ENCODE assay signal across 1 cellular context in genomic region chr11:69040581-69041260, GRCh38.
TF ChIP-seq lines count a peak whose summit lies in the region.

No MANE protein-coding gene starts in this region.

TF ChIP-seq in HepG2, 621 proteins besides CTCF, POLR2A, EP300 and RAD21:
- TF ChIP-seq ZNF543 (CRISPR knock-in tag; IDR thresholded peaks at IDR 0.05) (peak; percentile 95), ZNF747 (CRISPR knock-in tag; IDR thresholded peaks at IDR 0.05; ENCODE audit: borderline replicate concordance) (no peak)
